Comparison of ENCODE assay signal across 27 cellular contexts in genomic region chr4:173492315-173492714, GRCh38. TPM values are rescaled to one million over a fixed set of nuclear protein-coding genes. Genes with fewer than 3 reads are reported as not detected.
DNase-seq lines count a peak whose midpoint lies in the region; ATAC-seq and TF ChIP-seq lines count a peak whose summit lies in the region.
"Had no signal": no experiment of that assay in that cellular context is flagged by ENCODE, and none has a peak within 500 bp of the region (broad histone marks: within the 10 kb centered on the region; RNA-seq: fewer than 3 reads in every experiment).

No MANE protein-coding gene starts in this region.

- ATAC-seq in stimulated activated naive CD8-positive, alpha-beta T cell treated with anti-CD3 and anti-CD28 coated beads, Interleukin-15, amount 100 ng/mL, for 72 hours: peak; percentile 6
- ATAC-seq in stimulated activated naive CD8-positive, alpha-beta T cell treated with anti-CD3 and anti-CD28 coated beads, Interleukin-15, Interleukin-2, amounts not matched to agents 100 U/mL and 50 U/mL, for 24 hours: no peak
- ATAC-seq: GM23338 had no signal

- H3K27ac Mint-ChIP-seq in stimulated activated naive CD8-positive, alpha-beta T cell treated with anti-CD3 and anti-CD28 coated beads, Interleukin-15, amount 100 ng/mL, for 72 hours: no peak overlapping the region
- H3K27ac Mint-ChIP-seq in endothelial cell (ENCODE audit: unreplicated experiment): no peak overlapping the region
- H3K27ac Mint-ChIP-seq: GM23338, HFFc6 had no signal

- DNase-seq in stimulated activated naive CD8-positive, alpha-beta T cell treated with anti-CD3 and anti-CD28 coated beads, Interleukin-15, amount 100 ng/mL, for 72 hours: no peak
- DNase-seq in stimulated activated naive CD8-positive, alpha-beta T cell treated with anti-CD3 and anti-CD28 coated beads, Interleukin-15, Interleukin-2, amounts not matched to agents 100 U/mL and 50 U/mL, for 24 hours: no peak
- DNase-seq in Kasumi-1 (lab: John Stamatoyannopoulos, UW) (peak; percentile 61 to 67), ecto neural progenitor cell (ENCODE audit: low spot score) (peak; percentile 12), T-helper 9 cell (no peak), endothelial cell (ENCODE audit: low spot score) (no peak), NCI-H82 treated with DMSO at 0.1 percent for 48 hours (lab: John Stamatoyannopoulos, UW; ENCODE audit: unreplicated experiment) (no peak)
- DNase-seq: C1 segment of cervical spinal cord; CD4-positive, alpha-beta memory T cell; COR-L47; DMS53; EL; GDM1; HFFc6; Karpas-422; NCI-H1048; NCI-H1417; NCI-H1694; NCI-H2029 treated with DMSO at 0.1 percent for 48 hours; NCI-H446 treated with DMSO at 0.1 percent for 48 hours; NCI-H526; Peyer's patch; SHP77 treated with DMSO at 0.1 percent for 48 hours had no signal

- no peak overlapping the region for H3K4me3 Mint-ChIP-seq in stimulated activated naive CD8-positive, alpha-beta T cell treated with anti-CD3 and anti-CD28 coated beads, Interleukin-15, amount 100 ng/mL, for 72 hours
- H3K4me3 Mint-ChIP-seq in endothelial cell (ENCODE audit: unreplicated experiment): no peak overlapping the region
- H3K4me3 Mint-ChIP-seq: GM23338, HFFc6 had no signal

- no peak for TF ChIP-seq CTCF in endothelial cell (IDR thresholded peaks at IDR 0.05; ENCODE audit: unreplicated experiment)

- H3K9me3 Mint-ChIP-seq in stimulated activated naive CD8-positive, alpha-beta T cell treated with anti-CD3 and anti-CD28 coated beads, Interleukin-15, amount 100 ng/mL, for 72 hours: no peaks in the 10 kb centered on the region
- no peaks in the 10 kb centered on the region for H3K9me3 Mint-ChIP-seq in endothelial cell (ENCODE audit: unreplicated experiment)
- H3K9me3 Mint-ChIP-seq: CD4-positive, alpha-beta memory T cell; GM23338; HFFc6; IgD-negative memory B cell had no signal

- peaks cover 15% of the 10 kb centered on the region for H3K4me1 Mint-ChIP-seq in stimulated activated naive CD8-positive, alpha-beta T cell treated with anti-CD3 and anti-CD28 coated beads, Interleukin-15, amount 100 ng/mL, for 72 hours
- peaks cover 34% of the 10 kb centered on the region for H3K4me1 Mint-ChIP-seq in endothelial cell (ENCODE audit: unreplicated experiment)

- H3K36me3 Mint-ChIP-seq in endothelial cell (ENCODE audit: low read depth, unreplicated experiment): no peaks in the 10 kb centered on the region
- H3K36me3 Mint-ChIP-seq: CD4-positive, alpha-beta memory T cell; IgD-negative memory B cell had no signal

- peaks cover 52% of the 10 kb centered on the region for H3K27me3 Mint-ChIP-seq in stimulated activated naive CD8-positive, alpha-beta T cell treated with anti-CD3 and anti-CD28 coated beads, Interleukin-15, amount 100 ng/mL, for 72 hours
- H3K27me3 Mint-ChIP-seq in endothelial cell (ENCODE audit: unreplicated experiment): peaks cover 8% of the 10 kb centered on the region

RNA-seq across cellular contexts. Expression of gene HAND2, which starts 37.7 kb away (rescaled TPM):
- 1.5 TPM for total RNA-seq in endothelial cell (ENCODE audit: unreplicated experiment)
- total RNA-seq: CD4-positive, alpha-beta memory T cell; GM23338; M059J; OCI-LY7 had no signal

Comparison
In these comparisons a context has a peak if more than half of its experiments do, and no peak if none do; other contexts are left out.
1. DNase-seq: peak in Kasumi-1 (2 of 2) and ecto neural progenitor cell (single experiment); none in stimulated activated naive CD8-positive, alpha-beta T cell treated with anti-CD3 and anti-CD28 coated beads, Interleukin-15, amount 100 ng/mL, for 72 hours (0 of 2), stimulated activated naive CD8-positive, alpha-beta T cell treated with anti-CD3 and anti-CD28 coated beads, Interleukin-15, Interleukin-2, amounts not matched to agents 100 U/mL and 50 U/mL, for 24 hours (single experiment), T-helper 9 cell (single experiment), endothelial cell (single experiment) and NCI-H82 treated with DMSO at 0.1 percent for 48 hours (single experiment).